26 cellular contexts compared by ENCODE assay signal in the genomic region with DNA sequence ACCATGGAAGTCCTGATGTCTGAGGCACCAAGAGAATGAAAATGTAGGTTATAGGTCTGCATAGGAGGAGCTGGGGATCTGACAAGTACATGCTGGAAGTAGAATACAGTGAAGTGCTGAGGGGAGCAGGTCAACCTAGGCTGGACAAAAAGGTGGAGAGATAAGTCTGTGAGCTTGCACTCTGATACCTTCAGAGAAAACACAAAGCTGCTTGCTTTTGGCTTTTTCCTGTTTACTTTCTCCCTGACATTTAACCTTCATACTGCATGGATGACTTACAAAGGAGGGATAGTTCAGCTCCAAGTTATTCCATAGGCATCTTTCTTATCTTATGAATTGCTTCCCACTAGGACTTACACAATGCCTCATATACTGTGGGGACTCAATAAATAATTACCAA.
"Had no signal": no experiment of that assay in that cellular context is flagged by ENCODE, and none has a peak within 500 bp of the region (broad histone marks: within the 10 kb centered on the region; RNA-seq: fewer than 3 reads in every experiment).

No MANE protein-coding gene starts in this region.

- ATAC-seq: activated CD4-positive, CD25-positive, alpha-beta regulatory T cell treated with anti-CD3 and anti-CD28 coated beads, Interleukin-2, amount 50 U/mL, for 24 hours; activated CD8-positive, alpha-beta T cell treated with anti-CD3 and anti-CD28 coated beads for 36 hours; activated T-cell treated with anti-CD3 and anti-CD28 coated beads, Interleukin-2, amount 50 U/mL, for 72 hours had no signal

- H3K4me3 Mint-ChIP-seq: activated CD8-positive, alpha-beta T cell treated with anti-CD3 and anti-CD28 coated beads for 36 hours; activated naive CD4-positive, alpha-beta T cell treated with anti-CD3 and anti-CD28 coated beads, Interleukin-2, amount 10 ng/mL, durations not matched to agents 7 days and 5 days; activated naive CD8-positive, alpha-beta T cell treated with anti-CD3 and anti-CD28 coated beads for 36 hours; activated T-cell treated with anti-CD3 and anti-CD28 coated beads, Interleukin-2, amount 50 U/mL, for 72 hours; T-helper 1 cell treated with Interleukin-12 subunit alpha and Interleukin-12 subunit beta and Interleukin-4 antibody, amounts not matched to agents 30 μg/mL and 1 μg/mL, for 36 hours had no signal

- H3K4me3 ChIP-seq: MG63, Peyer's patch, SJCRH30 had no signal

- H3K36me3 ChIP-seq: brain microvascular endothelial cell, MG63, Peyer's patch, SJCRH30 had no signal

- H3K4me1 ChIP-seq: Peyer's patch, SJCRH30 had no signal

- H3K27me3 ChIP-seq: brain microvascular endothelial cell, MG63, Peyer's patch, SJCRH30 had no signal

- DNase-seq: activated CD4-positive, alpha-beta T cell treated with anti-CD3 and anti-CD28 coated beads for 4 hours; activated CD8-positive, alpha-beta memory T cell treated with anti-CD3 and anti-CD28 coated beads, Interleukin-2, amount 50 U/mL, for 4 hours; activated CD8-positive, alpha-beta T cell treated with anti-CD3 and anti-CD28 coated beads for 36 hours; activated gamma-delta T cell treated with Interleukin-2 at 50 U/mL for 16 hours; activated naive CD4-positive, alpha-beta T cell treated with anti-CD3 and anti-CD28 coated beads, Interleukin-2, amount 10 ng/mL, durations not matched to agents 7 days and 5 days; activated naive CD8-positive, alpha-beta T cell treated with anti-CD3 and anti-CD28 coated beads for 36 hours; activated T-cell treated with anti-CD3 and anti-CD28 coated beads, Interleukin-2, amount 50 U/mL, for 72 hours; brain microvascular endothelial cell; cerebellar nuclear complex; MG63; MV-4-11; NCI-H1092 treated with DMSO at 0.1 percent for 48 hours; NCI-H1417 treated with DMSO at 0.1 percent for 48 hours; NCI-H1694; NCI-H2029; NCI-H446 treated with DMSO at 0.1 percent for 48 hours; NCI-H526 treated with DMSO at 0.1 percent for 48 hours; NCI-H82; OCI-M1; Peyer's patch; Right ventricle myocardium superior; SJCRH30 had no signal

- H3K27ac Mint-ChIP-seq: activated CD8-positive, alpha-beta T cell treated with anti-CD3 and anti-CD28 coated beads for 36 hours; activated naive CD4-positive, alpha-beta T cell treated with anti-CD3 and anti-CD28 coated beads, Interleukin-2, amount 10 ng/mL, durations not matched to agents 7 days and 5 days; activated naive CD8-positive, alpha-beta T cell treated with anti-CD3 and anti-CD28 coated beads for 36 hours; activated T-cell treated with anti-CD3 and anti-CD28 coated beads, Interleukin-2, amount 50 U/mL, for 72 hours; activated T-helper 2 cell treated with anti-CD3 and anti-CD28 coated beads, Interferon-gamma antibody, Interleukin-2, Interleukin-4, amounts not matched to agents 10 μg/mL and 5 μg/mL and 100 μg/mL, durations not matched to agents 14 hours and 24 hours and 36 hours; T-helper 1 cell treated with Interleukin-12 subunit alpha and Interleukin-12 subunit beta and Interleukin-4 antibody, amounts not matched to agents 30 μg/mL and 1 μg/mL, for 36 hours had no signal

- H3K4me1 Mint-ChIP-seq: activated naive CD4-positive, alpha-beta T cell treated with anti-CD3 and anti-CD28 coated beads, Interleukin-2, amount 10 ng/mL, durations not matched to agents 7 days and 5 days; activated naive CD8-positive, alpha-beta T cell treated with anti-CD3 and anti-CD28 coated beads for 36 hours had no signal

- H3K9me3 Mint-ChIP-seq: activated CD8-positive, alpha-beta T cell treated with anti-CD3 and anti-CD28 coated beads for 36 hours; activated naive CD4-positive, alpha-beta T cell treated with anti-CD3 and anti-CD28 coated beads, Interleukin-2, amount 10 ng/mL, durations not matched to agents 7 days and 5 days; activated naive CD8-positive, alpha-beta T cell treated with anti-CD3 and anti-CD28 coated beads for 36 hours; activated T-cell treated with anti-CD3 and anti-CD28 coated beads, Interleukin-2, amount 50 U/mL, for 72 hours; activated T-helper 2 cell treated with anti-CD3 and anti-CD28 coated beads, Interferon-gamma antibody, Interleukin-2, Interleukin-4, amounts not matched to agents 10 μg/mL and 5 μg/mL and 100 μg/mL, durations not matched to agents 14 hours and 24 hours and 36 hours; T-helper 1 cell treated with Interleukin-12 subunit alpha and Interleukin-12 subunit beta and Interleukin-4 antibody, amounts not matched to agents 30 μg/mL and 1 μg/mL, for 36 hours had no signal

- H3K36me3 Mint-ChIP-seq: activated naive CD4-positive, alpha-beta T cell treated with anti-CD3 and anti-CD28 coated beads, Interleukin-2, amount 10 ng/mL, durations not matched to agents 7 days and 5 days; activated naive CD8-positive, alpha-beta T cell treated with anti-CD3 and anti-CD28 coated beads for 36 hours had no signal

- H3K9me3 ChIP-seq: MG63, Peyer's patch, SJCRH30 had no signal

- H3K27ac ChIP-seq: brain microvascular endothelial cell, Peyer's patch, RWPE1, SJCRH30 had no signal

- H3K27me3 Mint-ChIP-seq: activated naive CD4-positive, alpha-beta T cell treated with anti-CD3 and anti-CD28 coated beads, Interleukin-2, amount 10 ng/mL, durations not matched to agents 7 days and 5 days had no signal
